15 cellular contexts compared by ENCODE assay signal in the genomic region with DNA sequence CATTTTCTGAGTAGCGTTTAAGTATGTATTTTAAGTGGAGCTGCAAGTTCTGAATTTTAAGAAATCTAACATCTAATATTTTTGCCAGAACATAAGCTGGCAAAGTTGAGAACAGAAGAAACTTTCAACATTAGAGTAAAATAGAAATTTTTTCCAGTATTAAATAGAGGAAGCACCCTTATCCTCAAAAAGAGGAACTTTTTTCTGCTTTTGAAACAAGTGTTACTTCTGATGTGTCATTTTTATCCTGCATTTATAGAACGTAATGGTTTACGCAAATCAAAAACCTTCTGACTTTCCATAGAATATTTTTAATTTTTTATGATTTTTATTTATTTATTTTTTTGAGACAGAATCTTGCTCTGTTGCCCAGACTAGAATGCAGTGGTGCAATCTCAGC.
"Had no signal": no experiment of that assay in that cellular context is flagged by ENCODE, and none has a peak within 500 bp of the region (broad histone marks: within the 10 kb centered on the region; RNA-seq: fewer than 3 reads in every experiment).

No MANE protein-coding gene starts in this region.

- H3K4me3 ChIP-seq: cardiac muscle cell, heart right ventricle, psoas muscle, sigmoid colon, upper lobe of right lung had no signal

- H3K9me3 Mint-ChIP-seq: activated CD4-positive, alpha-beta T cell treated with anti-CD3 and anti-CD28 coated beads, Interleukin-2, amount 10 ng/mL, durations not matched to agents 24 days and 14 days; activated naive CD4-positive, alpha-beta T cell treated with anti-CD3 and anti-CD28 coated beads for 36 hours; activated T-helper 17 cell treated with anti-CD3 and anti-CD28 coated beads, Interleukin-2, amount 50 U/mL, for 72 hours; memory B cell; nephron had no signal

- H3K4me1 Mint-ChIP-seq: memory B cell, nephron had no signal

- ATAC-seq: activated T-helper 17 cell treated with anti-CD3 and anti-CD28 coated beads, Interleukin-2, amount 50 U/mL, for 72 hours; heart right ventricle; left lobe of liver; stimulated activated naive CD8-positive, alpha-beta T cell treated with anti-CD3 and anti-CD28 coated beads, Interleukin-15, Interleukin-2, amounts not matched to agents 100 U/mL and 50 U/mL, for 24 hours; upper lobe of right lung; WTC11 had no signal

- H3K4me1 ChIP-seq: sigmoid colon, upper lobe of right lung had no signal

- H3K27ac Mint-ChIP-seq: activated CD4-positive, alpha-beta T cell treated with anti-CD3 and anti-CD28 coated beads, Interleukin-2, amount 10 ng/mL, durations not matched to agents 24 days and 14 days; activated naive CD4-positive, alpha-beta T cell treated with anti-CD3 and anti-CD28 coated beads for 36 hours; activated T-helper 17 cell treated with anti-CD3 and anti-CD28 coated beads, Interleukin-2, amount 50 U/mL, for 72 hours; memory B cell; nephron; WTC11 had no signal

- H3K27ac ChIP-seq: cardiac muscle cell, psoas muscle, upper lobe of right lung had no signal

- H3K9me3 ChIP-seq: heart right ventricle, psoas muscle, sigmoid colon, upper lobe of right lung had no signal

- DNase-seq: activated CD4-positive, alpha-beta T cell treated with anti-CD3 and anti-CD28 coated beads, Interleukin-2, amount 10 ng/mL, durations not matched to agents 24 days and 14 days; activated naive CD4-positive, alpha-beta T cell treated with anti-CD3 and anti-CD28 coated beads for 36 hours; heart right ventricle; psoas muscle; sigmoid colon; stimulated activated CD4-positive, alpha-beta T cell treated with anti-CD3 and anti-CD28 coated beads, Interleukin-12 subunit alpha, Interleukin-12 subunit beta, amount 100 ng/mL, for 4 hours; stimulated activated naive CD8-positive, alpha-beta T cell treated with anti-CD3 and anti-CD28 coated beads, Interleukin-15, Interleukin-2, amounts not matched to agents 100 U/mL and 50 U/mL, for 24 hours; T1000; upper lobe of right lung had no signal

- H3K4me3 Mint-ChIP-seq: activated CD4-positive, alpha-beta T cell treated with anti-CD3 and anti-CD28 coated beads, Interleukin-2, amount 10 ng/mL, durations not matched to agents 24 days and 14 days; activated naive CD4-positive, alpha-beta T cell treated with anti-CD3 and anti-CD28 coated beads for 36 hours; activated T-helper 17 cell treated with anti-CD3 and anti-CD28 coated beads, Interleukin-2, amount 50 U/mL, for 72 hours; memory B cell; nephron; WTC11 had no signal

- H3K27me3 ChIP-seq: cardiac muscle cell, heart right ventricle, sigmoid colon, upper lobe of right lung had no signal

- H3K27me3 Mint-ChIP-seq: activated CD4-positive, alpha-beta T cell treated with anti-CD3 and anti-CD28 coated beads, Interleukin-2, amount 10 ng/mL, durations not matched to agents 24 days and 14 days; activated T-helper 17 cell treated with anti-CD3 and anti-CD28 coated beads, Interleukin-2, amount 50 U/mL, for 72 hours; memory B cell had no signal
